In the genomic region with DNA sequence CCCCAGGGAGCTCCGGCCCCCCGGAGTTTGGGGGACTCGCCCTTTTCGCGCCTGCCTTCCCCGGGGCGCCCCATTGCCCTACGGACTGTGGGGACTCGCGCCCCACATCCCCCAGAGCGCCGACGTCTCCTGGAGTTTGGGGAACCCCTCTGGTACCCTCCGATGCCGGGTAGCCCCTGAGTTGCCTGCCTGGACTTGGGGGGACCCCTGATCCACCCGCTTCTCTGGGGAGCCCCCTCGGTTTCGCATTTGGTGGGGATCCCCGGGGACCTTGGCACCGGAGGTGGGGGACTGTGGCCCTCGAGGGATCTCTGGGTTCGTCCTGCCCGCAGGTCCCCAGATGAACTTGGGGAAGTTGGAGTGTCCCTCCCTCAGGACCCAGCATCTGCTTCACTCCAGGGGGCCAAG, we compare ENCODE assay signal across 1 cellular context.
TF ChIP-seq lines count a peak whose summit lies in the region.

No MANE protein-coding gene starts in this region.

TF ChIP-seq in endothelial cell of umbilical vein, 7 proteins besides CTCF, POLR2A, EP300 and RAD21:
- TF ChIP-seq EZH2 (IDR thresholded peaks at IDR 0.05; ENCODE audit: borderline replicate concordance, low read depth, low read length, severe bottlenecking), result peak; percentile 67
- TF ChIP-seq, protein P1, sequence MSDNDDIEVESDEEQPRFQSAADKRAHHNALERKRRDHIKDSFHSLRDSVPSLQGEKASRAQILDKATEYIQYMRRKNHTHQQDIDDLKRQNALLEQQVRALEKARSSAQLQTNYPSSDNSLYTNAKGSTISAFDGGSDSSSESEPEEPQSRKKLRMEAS (IDR thresholded peaks at IDR 0.05; ENCODE audit: insufficient read depth, insufficient read length), result no peak
